Comparison of ENCODE assay signal across 29 cellular contexts in the genomic region with DNA sequence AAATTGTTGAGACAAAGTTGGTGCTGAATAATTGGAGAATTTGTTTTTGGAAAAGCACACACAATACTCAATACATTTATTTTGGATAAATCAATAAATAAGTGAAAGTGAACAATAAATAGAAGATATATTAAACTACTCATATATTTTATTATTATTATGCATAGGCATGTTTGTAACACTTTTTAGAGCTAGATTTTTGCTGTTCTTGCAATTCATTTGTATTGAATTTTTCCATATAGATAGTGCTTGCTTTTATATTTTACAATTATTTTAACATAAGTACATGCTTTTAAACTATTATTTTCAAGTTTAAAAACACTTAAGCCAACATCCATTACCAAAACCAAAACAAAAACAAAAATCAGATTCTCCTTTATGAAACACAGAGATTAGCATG.
"Had no signal": no experiment of that assay in that cellular context is flagged by ENCODE, and none has a peak within 500 bp of the region (broad histone marks: within the 10 kb centered on the region; RNA-seq: fewer than 3 reads in every experiment).

No MANE protein-coding gene starts in this region.

- H3K4me3 Mint-ChIP-seq: stimulated activated effector memory CD8-positive, alpha-beta T cell treated with anti-CD3 and anti-CD28 coated beads, Interleukin-12 subunit alpha, Interleukin-12 subunit beta, amount 100 ng/mL, for 72 hours; stimulated activated memory B cell treated with anti-CD40 and anti-IgM and Interleukin-4, amounts not matched to agents 10 μg/mL and 1 μg/mL and 100 μg/mL, for 72 hours; stimulated activated naive B cell treated with anti-CD40 and anti-IgM and Interleukin-4, amounts not matched to agents 10 μg/mL and 1 μg/mL and 100 μg/mL, for 72 hours; stimulated activated naive CD8-positive, alpha-beta T cell treated with anti-CD3 and anti-CD28 coated beads, Interleukin-15, amount 100 ng/mL, for 72 hours; stimulated activated naive CD8-positive, alpha-beta T cell treated with anti-CD3 and anti-CD28 coated beads, Interleukin-15, Interleukin-2, amounts not matched to agents 100 ng/mL and 50 ng/mL, for 24 hours; type B pancreatic cell had no signal

- ATAC-seq: stimulated activated effector memory CD8-positive, alpha-beta T cell treated with anti-CD3 and anti-CD28 coated beads, Interleukin-12 subunit alpha, Interleukin-12 subunit beta, amount 100 ng/mL, for 72 hours; stimulated activated memory B cell treated with anti-CD40 and anti-IgM and Interleukin-4, amounts not matched to agents 10 μg/mL and 1 μg/mL and 100 μg/mL, for 72 hours; stimulated activated naive B cell treated with anti-CD40 and anti-IgM and Interleukin-4, amounts not matched to agents 10 μg/mL and 1 μg/mL and 100 μg/mL, for 72 hours; stimulated activated naive CD8-positive, alpha-beta T cell treated with anti-CD3 and anti-CD28 coated beads, Interleukin-15, amount 100 ng/mL, for 72 hours; stimulated activated naive CD8-positive, alpha-beta T cell treated with anti-CD3 and anti-CD28 coated beads, Interleukin-15, Interleukin-2, amounts not matched to agents 100 U/mL and 50 U/mL, for 24 hours; upper lobe of right lung had no signal

- H3K36me3 ChIP-seq: stomach, thoracic aorta, thyroid gland, tibial artery, transverse colon, upper lobe of left lung, upper lobe of right lung, uterus, vagina had no signal

- H3K4me1 ChIP-seq: suprapubic skin, testis, thyroid gland, upper lobe of left lung, upper lobe of right lung had no signal

- H3K4me3 ChIP-seq: stomach, suprapubic skin, testis, thoracic aorta, thyroid gland, tibial artery, tibial nerve, transverse colon, upper lobe of left lung, upper lobe of right lung, uterus, vagina had no signal

- H3K9me3 Mint-ChIP-seq: stimulated activated effector memory CD8-positive, alpha-beta T cell treated with anti-CD3 and anti-CD28 coated beads, Interleukin-12 subunit alpha, Interleukin-12 subunit beta, amount 100 ng/mL, for 72 hours had no signal

- H3K9me3 ChIP-seq: suprapubic skin, testis, thoracic aorta, thyroid gland, tibial nerve, transverse colon, upper lobe of right lung, uterus, vagina had no signal

- DNase-seq: stimulated activated CD4-positive, alpha-beta T cell treated with anti-CD3 and anti-CD28 coated beads, Interleukin-2, amount 100 ng/mL, for 48 hours; stimulated activated CD4-positive, alpha-beta T cell treated with anti-CD3 and anti-CD28 coated beads, Interleukin-4, amount 100 ng/mL, for 1 hour; stimulated activated CD4-positive, alpha-beta T cell treated with anti-CD3 and anti-CD28 coated beads, Interleukin-4, amount 100 ng/mL, for 24 hours; stimulated activated CD4-positive, alpha-beta T cell treated with anti-CD3 and anti-CD28 coated beads, Interleukin-4, amount 100 ng/mL, for 4 hours; stimulated activated CD8-positive, alpha-beta memory T cell treated with anti-CD3 and anti-CD28 coated beads, Interleukin-4, amount 100 ng/mL, for 48 hours; stimulated activated naive B cell treated with anti-CD40 and anti-IgM and Interleukin-4, amounts not matched to agents 10 μg/mL and 1 μg/mL and 100 μg/mL, for 72 hours; stimulated activated naive CD4-positive, alpha-beta T cell; stimulated activated naive CD4-positive, alpha-beta T cell treated with Interleukin-2 at 50 U/mL for 16 hours; stimulated activated naive CD8-positive, alpha-beta T cell treated with anti-CD3 and anti-CD28 coated beads, Interleukin-15, amount 100 ng/mL, for 72 hours; stimulated activated naive CD8-positive, alpha-beta T cell treated with anti-CD3 and anti-CD28 coated beads, Interleukin-15, Interleukin-2, amounts not matched to agents 100 U/mL and 50 U/mL, for 24 hours; stomach; substantia nigra; testis; thyroid gland; tibial artery; transverse colon; trophoblast cell; upper lobe of left lung; upper lobe of right lung; uterus had no signal

- H3K27me3 Mint-ChIP-seq: stimulated activated memory B cell treated with anti-CD40 and anti-IgM and Interleukin-4, amounts not matched to agents 10 μg/mL and 1 μg/mL and 100 μg/mL, for 72 hours; stimulated activated naive B cell treated with anti-CD40 and anti-IgM and Interleukin-4, amounts not matched to agents 10 μg/mL and 1 μg/mL and 100 μg/mL, for 72 hours; stimulated activated naive CD8-positive, alpha-beta T cell treated with anti-CD3 and anti-CD28 coated beads, Interleukin-15, amount 100 ng/mL, for 72 hours; stimulated activated naive CD8-positive, alpha-beta T cell treated with anti-CD3 and anti-CD28 coated beads, Interleukin-15, Interleukin-2, amounts not matched to agents 100 ng/mL and 50 ng/mL, for 24 hours; type B pancreatic cell had no signal

- H3K27ac Mint-ChIP-seq: stimulated activated effector memory CD8-positive, alpha-beta T cell treated with anti-CD3 and anti-CD28 coated beads, Interleukin-12 subunit alpha, Interleukin-12 subunit beta, amount 100 ng/mL, for 72 hours; stimulated activated memory B cell treated with anti-CD40 and anti-IgM and Interleukin-4, amounts not matched to agents 10 μg/mL and 1 μg/mL and 100 μg/mL, for 72 hours; stimulated activated naive B cell treated with anti-CD40 and anti-IgM and Interleukin-4, amounts not matched to agents 10 μg/mL and 1 μg/mL and 100 μg/mL, for 72 hours; stimulated activated naive CD8-positive, alpha-beta T cell treated with anti-CD3 and anti-CD28 coated beads, Interleukin-15, amount 100 ng/mL, for 72 hours; stimulated activated naive CD8-positive, alpha-beta T cell treated with anti-CD3 and anti-CD28 coated beads, Interleukin-15, Interleukin-2, amounts not matched to agents 100 ng/mL and 50 ng/mL, for 24 hours; type B pancreatic cell had no signal

- H3K36me3 Mint-ChIP-seq: stimulated activated effector memory CD8-positive, alpha-beta T cell treated with anti-CD3 and anti-CD28 coated beads, Interleukin-12 subunit alpha, Interleukin-12 subunit beta, amount 100 ng/mL, for 72 hours had no signal

- FAIRE-seq: urothelium cell line had no signal

- H3K4me1 Mint-ChIP-seq: stimulated activated effector memory CD8-positive, alpha-beta T cell treated with anti-CD3 and anti-CD28 coated beads, Interleukin-12 subunit alpha, Interleukin-12 subunit beta, amount 100 ng/mL, for 72 hours; stimulated activated memory B cell treated with anti-CD40 and anti-IgM and Interleukin-4, amounts not matched to agents 10 μg/mL and 1 μg/mL and 100 μg/mL, for 72 hours; stimulated activated naive B cell treated with anti-CD40 and anti-IgM and Interleukin-4, amounts not matched to agents 10 μg/mL and 1 μg/mL and 100 μg/mL, for 72 hours; stimulated activated naive CD8-positive, alpha-beta T cell treated with anti-CD3 and anti-CD28 coated beads, Interleukin-15, amount 100 ng/mL, for 72 hours had no signal

- H3K27ac ChIP-seq: stomach, suprapubic skin, testis, thoracic aorta, thyroid gland, tibial artery, tibial nerve, transverse colon, upper lobe of left lung, upper lobe of right lung, uterus, vagina had no signal

- H3K27me3 ChIP-seq: stomach, suprapubic skin, testis, thyroid gland, tibial artery, tibial nerve, transverse colon, upper lobe of left lung, upper lobe of right lung, uterus, vagina had no signal
